13 cellular contexts compared by ENCODE assay signal in the genomic region with DNA sequence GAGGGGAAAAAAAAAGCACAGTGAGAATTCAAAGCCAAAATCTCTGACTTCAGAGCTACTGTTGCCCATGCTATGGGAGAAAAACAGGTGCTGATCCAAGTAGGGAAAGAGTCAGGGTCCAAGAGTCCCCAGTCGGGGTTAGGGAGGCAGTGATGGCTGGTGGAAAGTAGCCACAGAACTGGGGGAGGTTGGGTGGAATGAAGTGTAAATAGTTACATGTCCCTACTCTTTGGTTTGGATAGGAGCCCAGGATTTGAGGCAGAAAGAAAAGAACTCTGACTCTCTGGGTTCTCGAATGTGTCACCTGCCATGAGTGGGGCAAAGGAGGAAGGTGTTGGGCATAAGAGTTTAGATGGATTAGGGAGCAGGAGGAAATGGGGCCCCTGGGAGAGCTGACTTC. TPM values are rescaled to one million over a fixed set of nuclear protein-coding genes. Genes with fewer than 3 reads are reported as not detected.
"Had no signal": no experiment of that assay in that cellular context is flagged by ENCODE, and none has a peak within 500 bp of the region (broad histone marks: within the 10 kb centered on the region; RNA-seq: fewer than 3 reads in every experiment).

No MANE protein-coding gene starts in this region.

RNA-seq across cellular contexts. Expression of gene CYP4A22, which starts 8.4 kb away (rescaled TPM):
- total RNA-seq: colonic mucosa; dermis blood vessel endothelial cell; left ventricle myocardium inferior; mammary epithelial cell; mononuclear cell; naive thymus-derived CD8-positive, alpha-beta T cell; osteoblast; pulmonary artery endothelial cell; right atrium auricular region; suprapubic skin; thyroid gland; vagina had no signal
- polyA plus RNA-seq: mammary epithelial cell; naive thymus-derived CD8-positive, alpha-beta T cell; neural cell had no signal
